Comparison of ENCODE assay signal across 14 cellular contexts in genomic region chr7:130182990-130183389, GRCh38. TPM values are rescaled to one million over a fixed set of nuclear protein-coding genes. Genes with fewer than 3 reads are reported as not detected.
DNase-seq lines count a peak whose midpoint lies in the region; ATAC-seq, FAIRE-seq and TF ChIP-seq lines count a peak whose summit lies in the region.
"Had no signal": no experiment of that assay in that cellular context is flagged by ENCODE, and none has a peak within 500 bp of the region (broad histone marks: within the 10 kb centered on the region; RNA-seq: fewer than 3 reads in every experiment).

No MANE protein-coding gene starts in this region.

- no peaks in the 10 kb centered on the region for H3K27me3 ChIP-seq in GM06990 (replicated peaks; ENCODE audit: control insufficient read depth, insufficient read depth, low read length)
- H3K27me3 ChIP-seq in right cardiac atrium (ENCODE audit: control insufficient read depth, insufficient read depth), result no peaks in the 10 kb centered on the region
- H3K27me3 ChIP-seq: right lobe of liver had no signal

- H3K27ac ChIP-seq in right cardiac atrium (ENCODE audit: low read length), result no peak overlapping the region
- H3K27ac ChIP-seq: right lobe of liver had no signal

- TF ChIP-seq CTCF in GM06990 (IDR thresholded peaks at IDR 0.05; ENCODE audit: insufficient read depth, low read length, poor library complexity, severe bottlenecking), result no peak

- DNase-seq in GM06990 (ENCODE audit: extremely low read depth, insufficient read length) (peak; percentile 17), H54 (ENCODE audit: insufficient read length, low spot score) (no peak), kidney tubule cell (ENCODE audit: low spot score) (no peak), right cardiac atrium (no peak)
- DNase-seq: anterior cingulate cortex, Kasumi-1, right lobe of liver, SHP77 treated with DMSO at 0.1 percent for 48 hours had no signal

- TF ChIP-seq POLR2A in H54 (IDR thresholded peaks at IDR 0.05; ENCODE audit: low read depth, low read length) (no peak), GM18505 (IDR thresholded peaks at IDR 0.05; ENCODE audit: borderline replicate concordance, extremely low read depth, insufficient read depth, insufficient read length) (no peak)

- no peak overlapping the region for H3K4me3 ChIP-seq in GM06990 (replicated peaks; ENCODE audit: low read depth, low read length)
- no peak overlapping the region for H3K4me3 ChIP-seq in right cardiac atrium (ENCODE audit: low read length)
- H3K4me3 ChIP-seq: right lobe of liver had no signal

- FAIRE-seq in H54 (lab: Jason Lieb, UNC), result peak; percentile 52
- FAIRE-seq: G401.6 had no signal

- ATAC-seq in GM18870 (IDR thresholded peaks at IDR 0.05; ENCODE audit: unreplicated experiment) (peak; percentile 84), HG03439 (IDR thresholded peaks at IDR 0.05; ENCODE audit: unreplicated experiment) (peak; percentile 67), GM18505 (IDR thresholded peaks at IDR 0.05; ENCODE audit: unreplicated experiment) (no peak), HG02759 (IDR thresholded peaks at IDR 0.05; ENCODE audit: unreplicated experiment) (no peak), right cardiac atrium (no peak)
- ATAC-seq: right lobe of liver had no signal

- H3K9me3 ChIP-seq in right cardiac atrium (ENCODE audit: control insufficient read depth, low read length), result no peaks in the 10 kb centered on the region
- H3K9me3 ChIP-seq: right lobe of liver had no signal

- H3K4me1 ChIP-seq in right cardiac atrium (ENCODE audit: control insufficient read depth, insufficient read depth, low read length), result no peaks in the 10 kb centered on the region

- intact Hi-C loops in right cardiac atrium (cut with DNase I), result no loop called here

- peaks cover 5% of the 10 kb centered on the region for H3K36me3 ChIP-seq in GM06990 (ENCODE audit: control insufficient read depth, insufficient read depth, low read length)

- 84% methylated on average over 2 of the region's 2 CpGs for WGBS in right cardiac atrium

RNA-seq across cellular contexts. Expression of gene TMEM209, which starts 22.2 kb away (rescaled TPM):
- total RNA-seq in right cardiac atrium, result 1 to 10 TPM; 8.9 to 9.8 (median 9.3) TPM
- polyA plus RNA-seq in right cardiac atrium, result 5.2 TPM

RNA-seq across cellular contexts. Expression of gene SSMEM1, which starts 24.7 kb away (rescaled TPM):
- not detected for total RNA-seq in right cardiac atrium
- polyA plus RNA-seq in right cardiac atrium, result not detected
- total RNA-seq: right lobe of liver, ureter had no signal

Comparison
In these comparisons a context has a peak if more than half of its experiments do, and no peak if none do; other contexts are left out.
1. ATAC-seq: peak in GM18870 (single experiment) and HG03439 (single experiment); none in GM18505 (single experiment), HG02759 (single experiment) and right cardiac atrium (0 of 2).